ENCODE assay signal across 7 cellular contexts in genomic region chr15:37764733-37765191, GRCh38.
DNase-seq lines count a peak whose midpoint lies in the region; ATAC-seq lines count a peak whose summit lies in the region.

No MANE protein-coding gene starts in this region.

- H3K9me3 Mint-ChIP-seq in activated naive CD8-positive, alpha-beta T cell treated with anti-CD3 and anti-CD28 coated beads for 36 hours = no peaks in the 10 kb centered on the region

- H3K4me1 Mint-ChIP-seq in activated naive CD8-positive, alpha-beta T cell treated with anti-CD3 and anti-CD28 coated beads for 36 hours = peaks cover 15% of the 10 kb centered on the region

- no peaks in the 10 kb centered on the region for H3K36me3 Mint-ChIP-seq in activated naive CD8-positive, alpha-beta T cell treated with anti-CD3 and anti-CD28 coated beads for 36 hours

- no peak overlapping the region for H3K27ac Mint-ChIP-seq in activated naive CD8-positive, alpha-beta T cell treated with anti-CD3 and anti-CD28 coated beads for 36 hours

- no peaks in the 10 kb centered on the region for H3K27me3 Mint-ChIP-seq in activated naive CD8-positive, alpha-beta T cell treated with anti-CD3 and anti-CD28 coated beads for 36 hours

- peak; percentile 52 for ATAC-seq in GM19468 (IDR thresholded peaks at IDR 0.05; ENCODE audit: extremely low read depth, unreplicated experiment)

- no peak overlapping the region for H3K4me3 Mint-ChIP-seq in activated naive CD8-positive, alpha-beta T cell treated with anti-CD3 and anti-CD28 coated beads for 36 hours

- DNase-seq in Daoy (ENCODE audit: low read depth) (peak; percentile 39), MV-4-11 (lab: John Stamatoyannopoulos, UW) (peak; percentile 69), iPS-NIHi11 (ENCODE audit: low spot score) (peak; percentile 45), NCI-H1930 (lab: John Stamatoyannopoulos, UW) (no peak)
- peak; percentile 10 for DNase-seq in activated naive CD8-positive, alpha-beta T cell treated with anti-CD3 and anti-CD28 coated beads for 36 hours
- peak; percentile 42 for DNase-seq in stimulated activated CD8-positive, alpha-beta memory T cell treated with anti-CD3 and anti-CD28 coated beads, Interleukin-4, amount 100 ng/mL, for 48 hours

Comparison
In these comparisons a context has a peak if more than half of its experiments do, and no peak if none do; other contexts are left out.
1. DNase-seq: peak in Daoy (single experiment), MV-4-11 (single experiment), activated naive CD8-positive, alpha-beta T cell treated with anti-CD3 and anti-CD28 coated beads for 36 hours (single experiment), iPS-NIHi11 (single experiment) and stimulated activated CD8-positive, alpha-beta memory T cell treated with anti-CD3 and anti-CD28 coated beads, Interleukin-4, amount 100 ng/mL, for 48 hours (single experiment); none in NCI-H1930 (0 of 2).